In the genomic region with DNA sequence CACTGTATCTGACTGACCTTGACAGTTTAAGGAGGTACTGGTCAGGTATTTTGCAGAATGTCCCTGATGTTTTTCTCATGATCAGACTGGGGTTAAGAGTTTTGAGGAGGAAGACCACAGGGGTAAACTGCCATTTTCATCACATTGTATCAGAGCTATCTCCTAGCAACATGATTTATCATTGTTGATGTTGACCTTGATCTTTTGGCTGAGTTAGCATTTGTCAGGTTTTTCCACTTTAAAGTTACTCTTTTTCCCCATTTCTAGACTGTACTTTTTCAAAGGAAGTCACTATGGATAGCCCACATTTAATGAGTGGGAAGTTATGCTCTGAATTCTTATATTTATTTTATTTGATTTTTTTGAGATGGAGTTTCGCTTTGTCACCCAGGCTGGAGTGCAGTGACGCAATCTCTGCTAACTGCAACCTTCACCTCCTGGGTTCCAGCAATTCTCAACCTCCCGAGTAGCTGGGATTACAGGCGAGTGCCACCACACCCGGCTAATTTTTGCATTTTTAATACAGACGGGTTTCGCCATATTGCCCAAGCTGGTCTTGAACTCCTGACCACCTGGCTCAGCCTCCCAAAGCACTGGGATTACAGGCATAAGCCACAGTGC, we compare ENCODE assay signal across 2 cellular contexts.
TF ChIP-seq lines count a peak whose summit lies in the region.

No MANE protein-coding gene starts in this region.

TF ChIP-seq in GM23338, 12 proteins besides CTCF, POLR2A, EP300 and RAD21 (continued from another document):
- TF ChIP-seq NANOG (IDR thresholded peaks at IDR 0.05; ENCODE audit: borderline replicate concordance) (no peak), EZH2phosphoT487 (IDR thresholded peaks at IDR 0.05; ENCODE audit: unreplicated experiment) (no peak), CREB1 (CRISPR knock-in tag; IDR thresholded peaks at IDR 0.05; ENCODE audit: low read depth) (no peak), ZNF114 (CRISPR knock-in tag; IDR thresholded peaks at IDR 0.05) (no peak), POLR2AphosphoS5 (IDR thresholded peaks at IDR 0.05; ENCODE audit: low read depth) (no peak), STAT1 (IDR thresholded peaks at IDR 0.05; ENCODE audit: unreplicated experiment) (no peak)
- TF ChIP-seq, protein P1, sequence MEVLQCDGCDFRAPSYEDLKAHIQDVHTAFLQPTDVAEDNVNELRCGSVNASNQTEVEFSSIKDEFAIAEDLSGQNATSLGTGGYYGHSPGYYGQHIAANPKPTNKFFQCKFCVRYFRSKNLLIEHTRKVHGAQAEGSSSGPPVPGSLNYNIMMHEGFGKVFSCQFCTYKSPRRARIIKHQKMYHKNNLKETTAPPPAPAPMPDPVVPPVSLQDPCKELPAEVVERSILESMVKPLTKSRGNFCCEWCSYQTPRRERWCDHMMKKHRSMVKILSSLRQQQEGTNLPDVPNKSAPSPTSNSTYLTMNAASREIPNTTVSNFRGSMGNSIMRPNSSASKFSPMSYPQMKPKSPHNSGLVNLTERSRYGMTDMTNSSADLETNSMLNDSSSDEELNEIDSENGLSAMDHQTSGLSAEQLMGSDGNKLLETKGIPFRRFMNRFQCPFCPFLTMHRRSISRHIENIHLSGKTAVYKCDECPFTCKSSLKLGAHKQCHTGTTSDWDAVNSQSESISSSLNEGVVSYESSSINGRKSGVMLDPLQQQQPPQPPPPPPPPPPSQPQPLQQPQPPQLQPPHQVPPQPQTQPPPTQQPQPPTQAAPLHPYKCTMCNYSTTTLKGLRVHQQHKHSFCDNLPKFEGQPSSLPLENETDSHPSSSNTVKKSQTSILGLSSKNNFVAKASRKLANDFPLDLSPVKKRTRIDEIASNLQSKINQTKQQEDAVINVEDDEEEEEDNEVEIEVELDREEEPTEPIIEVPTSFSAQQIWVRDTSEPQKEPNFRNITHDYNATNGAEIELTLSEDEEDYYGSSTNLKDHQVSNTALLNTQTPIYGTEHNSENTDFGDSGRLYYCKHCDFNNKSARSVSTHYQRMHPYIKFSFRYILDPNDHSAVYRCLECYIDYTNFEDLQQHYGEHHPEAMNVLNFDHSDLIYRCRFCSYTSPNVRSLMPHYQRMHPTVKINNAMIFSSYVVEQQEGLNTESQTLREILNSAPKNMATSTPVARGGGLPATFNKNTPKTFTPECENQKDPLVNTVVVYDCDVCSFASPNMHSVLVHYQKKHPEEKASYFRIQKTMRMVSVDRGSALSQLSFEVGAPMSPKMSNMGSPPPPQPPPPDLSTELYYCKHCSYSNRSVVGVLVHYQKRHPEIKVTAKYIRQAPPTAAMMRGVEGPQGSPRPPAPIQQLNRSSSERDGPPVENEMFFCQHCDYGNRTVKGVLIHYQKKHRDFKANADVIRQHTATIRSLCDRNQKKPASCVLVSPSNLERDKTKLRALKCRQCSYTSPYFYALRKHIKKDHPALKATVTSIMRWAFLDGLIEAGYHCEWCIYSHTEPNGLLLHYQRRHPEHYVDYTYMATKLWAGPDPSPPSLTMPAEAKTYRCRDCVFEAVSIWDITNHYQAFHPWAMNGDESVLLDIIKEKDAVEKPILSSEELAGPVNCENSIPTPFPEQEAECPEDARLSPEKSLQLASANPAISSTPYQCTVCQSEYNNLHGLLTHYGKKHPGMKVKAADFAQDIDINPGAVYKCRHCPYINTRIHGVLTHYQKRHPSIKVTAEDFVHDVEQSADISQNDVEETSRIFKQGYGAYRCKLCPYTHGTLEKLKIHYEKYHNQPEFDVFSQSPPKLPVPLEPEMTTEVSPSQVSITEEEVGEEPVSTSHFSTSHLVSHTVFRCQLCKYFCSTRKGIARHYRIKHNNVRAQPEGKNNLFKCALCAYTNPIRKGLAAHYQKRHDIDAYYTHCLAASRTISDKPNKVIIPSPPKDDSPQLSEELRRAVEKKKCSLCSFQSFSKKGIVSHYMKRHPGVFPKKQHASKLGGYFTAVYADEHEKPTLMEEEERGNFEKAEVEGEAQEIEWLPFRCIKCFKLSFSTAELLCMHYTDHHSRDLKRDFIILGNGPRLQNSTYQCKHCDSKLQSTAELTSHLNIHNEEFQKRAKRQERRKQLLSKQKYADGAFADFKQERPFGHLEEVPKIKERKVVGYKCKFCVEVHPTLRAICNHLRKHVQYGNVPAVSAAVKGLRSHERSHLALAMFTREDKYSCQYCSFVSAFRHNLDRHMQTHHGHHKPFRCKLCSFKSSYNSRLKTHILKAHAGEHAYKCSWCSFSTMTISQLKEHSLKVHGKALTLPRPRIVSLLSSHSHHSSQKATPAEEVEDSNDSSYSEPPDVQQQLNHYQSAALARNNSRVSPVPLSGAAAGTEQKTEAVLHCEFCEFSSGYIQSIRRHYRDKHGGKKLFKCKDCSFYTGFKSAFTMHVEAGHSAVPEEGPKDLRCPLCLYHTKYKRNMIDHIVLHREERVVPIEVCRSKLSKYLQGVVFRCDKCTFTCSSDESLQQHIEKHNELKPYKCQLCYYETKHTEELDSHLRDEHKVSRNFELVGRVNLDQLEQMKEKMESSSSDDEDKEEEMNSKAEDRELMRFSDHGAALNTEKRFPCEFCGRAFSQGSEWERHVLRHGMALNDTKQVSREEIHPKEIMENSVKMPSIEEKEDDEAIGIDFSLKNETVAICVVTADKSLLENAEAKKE (CRISPR knock-in tag; IDR thresholded peaks at IDR 0.05), result no peak
- TF ChIP-seq, protein P2, sequence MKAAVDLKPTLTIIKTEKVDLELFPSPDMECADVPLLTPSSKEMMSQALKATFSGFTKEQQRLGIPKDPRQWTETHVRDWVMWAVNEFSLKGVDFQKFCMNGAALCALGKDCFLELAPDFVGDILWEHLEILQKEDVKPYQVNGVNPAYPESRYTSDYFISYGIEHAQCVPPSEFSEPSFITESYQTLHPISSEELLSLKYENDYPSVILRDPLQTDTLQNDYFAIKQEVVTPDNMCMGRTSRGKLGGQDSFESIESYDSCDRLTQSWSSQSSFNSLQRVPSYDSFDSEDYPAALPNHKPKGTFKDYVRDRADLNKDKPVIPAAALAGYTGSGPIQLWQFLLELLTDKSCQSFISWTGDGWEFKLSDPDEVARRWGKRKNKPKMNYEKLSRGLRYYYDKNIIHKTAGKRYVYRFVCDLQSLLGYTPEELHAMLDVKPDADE (IDR thresholded peaks at IDR 0.05), result no peak
- TF ChIP-seq, protein P3, sequence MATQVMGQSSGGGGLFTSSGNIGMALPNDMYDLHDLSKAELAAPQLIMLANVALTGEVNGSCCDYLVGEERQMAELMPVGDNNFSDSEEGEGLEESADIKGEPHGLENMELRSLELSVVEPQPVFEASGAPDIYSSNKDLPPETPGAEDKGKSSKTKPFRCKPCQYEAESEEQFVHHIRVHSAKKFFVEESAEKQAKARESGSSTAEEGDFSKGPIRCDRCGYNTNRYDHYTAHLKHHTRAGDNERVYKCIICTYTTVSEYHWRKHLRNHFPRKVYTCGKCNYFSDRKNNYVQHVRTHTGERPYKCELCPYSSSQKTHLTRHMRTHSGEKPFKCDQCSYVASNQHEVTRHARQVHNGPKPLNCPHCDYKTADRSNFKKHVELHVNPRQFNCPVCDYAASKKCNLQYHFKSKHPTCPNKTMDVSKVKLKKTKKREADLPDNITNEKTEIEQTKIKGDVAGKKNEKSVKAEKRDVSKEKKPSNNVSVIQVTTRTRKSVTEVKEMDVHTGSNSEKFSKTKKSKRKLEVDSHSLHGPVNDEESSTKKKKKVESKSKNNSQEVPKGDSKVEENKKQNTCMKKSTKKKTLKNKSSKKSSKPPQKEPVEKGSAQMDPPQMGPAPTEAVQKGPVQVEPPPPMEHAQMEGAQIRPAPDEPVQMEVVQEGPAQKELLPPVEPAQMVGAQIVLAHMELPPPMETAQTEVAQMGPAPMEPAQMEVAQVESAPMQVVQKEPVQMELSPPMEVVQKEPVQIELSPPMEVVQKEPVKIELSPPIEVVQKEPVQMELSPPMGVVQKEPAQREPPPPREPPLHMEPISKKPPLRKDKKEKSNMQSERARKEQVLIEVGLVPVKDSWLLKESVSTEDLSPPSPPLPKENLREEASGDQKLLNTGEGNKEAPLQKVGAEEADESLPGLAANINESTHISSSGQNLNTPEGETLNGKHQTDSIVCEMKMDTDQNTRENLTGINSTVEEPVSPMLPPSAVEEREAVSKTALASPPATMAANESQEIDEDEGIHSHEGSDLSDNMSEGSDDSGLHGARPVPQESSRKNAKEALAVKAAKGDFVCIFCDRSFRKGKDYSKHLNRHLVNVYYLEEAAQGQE (IDR thresholded peaks at IDR 0.05; ENCODE audit: unreplicated experiment), result no peak
TF ChIP-seq in GM23338: peak in this region for 0.

TF ChIP-seq in GM12878, 131 proteins besides CTCF, POLR2A, EP300 and RAD21:
- TF ChIP-seq, protein P4, sequence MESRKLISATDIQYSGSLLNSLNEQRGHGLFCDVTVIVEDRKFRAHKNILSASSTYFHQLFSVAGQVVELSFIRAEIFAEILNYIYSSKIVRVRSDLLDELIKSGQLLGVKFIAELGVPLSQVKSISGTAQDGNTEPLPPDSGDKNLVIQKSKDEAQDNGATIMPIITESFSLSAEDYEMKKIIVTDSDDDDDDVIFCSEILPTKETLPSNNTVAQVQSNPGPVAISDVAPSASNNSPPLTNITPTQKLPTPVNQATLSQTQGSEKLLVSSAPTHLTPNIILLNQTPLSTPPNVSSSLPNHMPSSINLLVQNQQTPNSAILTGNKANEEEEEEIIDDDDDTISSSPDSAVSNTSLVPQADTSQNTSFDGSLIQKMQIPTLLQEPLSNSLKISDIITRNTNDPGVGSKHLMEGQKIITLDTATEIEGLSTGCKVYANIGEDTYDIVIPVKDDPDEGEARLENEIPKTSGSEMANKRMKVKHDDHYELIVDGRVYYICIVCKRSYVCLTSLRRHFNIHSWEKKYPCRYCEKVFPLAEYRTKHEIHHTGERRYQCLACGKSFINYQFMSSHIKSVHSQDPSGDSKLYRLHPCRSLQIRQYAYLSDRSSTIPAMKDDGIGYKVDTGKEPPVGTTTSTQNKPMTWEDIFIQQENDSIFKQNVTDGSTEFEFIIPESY (IDR thresholded peaks at IDR 0.05), result no peak
- no peak for TF ChIP-seq JUNB (IDR thresholded peaks at IDR 0.05)
- no peak for TF ChIP-seq YY1 (IDR thresholded peaks at IDR 0.05; ENCODE audit: low read depth, low read length)
- TF ChIP-seq, protein P5, sequence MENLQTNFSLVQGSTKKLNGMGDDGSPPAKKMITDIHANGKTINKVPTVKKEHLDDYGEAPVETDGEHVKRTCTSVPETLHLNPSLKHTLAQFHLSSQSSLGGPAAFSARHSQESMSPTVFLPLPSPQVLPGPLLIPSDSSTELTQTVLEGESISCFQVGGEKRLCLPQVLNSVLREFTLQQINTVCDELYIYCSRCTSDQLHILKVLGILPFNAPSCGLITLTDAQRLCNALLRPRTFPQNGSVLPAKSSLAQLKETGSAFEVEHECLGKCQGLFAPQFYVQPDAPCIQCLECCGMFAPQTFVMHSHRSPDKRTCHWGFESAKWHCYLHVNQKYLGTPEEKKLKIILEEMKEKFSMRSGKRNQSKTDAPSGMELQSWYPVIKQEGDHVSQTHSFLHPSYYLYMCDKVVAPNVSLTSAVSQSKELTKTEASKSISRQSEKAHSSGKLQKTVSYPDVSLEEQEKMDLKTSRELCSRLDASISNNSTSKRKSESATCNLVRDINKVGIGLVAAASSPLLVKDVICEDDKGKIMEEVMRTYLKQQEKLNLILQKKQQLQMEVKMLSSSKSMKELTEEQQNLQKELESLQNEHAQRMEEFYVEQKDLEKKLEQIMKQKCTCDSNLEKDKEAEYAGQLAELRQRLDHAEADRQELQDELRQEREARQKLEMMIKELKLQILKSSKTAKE (IDR thresholded peaks at IDR 0.05; ENCODE audit: low read depth, poor library complexity, severe bottlenecking), result no peak
- TF ChIP-seq FOXM1 (IDR thresholded peaks at IDR 0.05; ENCODE audit: low read depth, low read length), result no peak
- TF ChIP-seq SIN3A (IDR thresholded peaks at IDR 0.05; ENCODE audit: low read depth, low read length), result no peak
- TF ChIP-seq DPF2 (IDR thresholded peaks at IDR 0.05), result no peak
- no peak for TF ChIP-seq SREBF2 (IDR thresholded peaks at IDR 0.05; ENCODE audit: low read length)
- TF ChIP-seq CREM (IDR thresholded peaks at IDR 0.05; ENCODE audit: low read depth), result no peak
- TF ChIP-seq ZNF274 (IDR thresholded peaks at IDR 0.05; ENCODE audit: insufficient read depth, insufficient read length), result no peak
- no peak for TF ChIP-seq CBFB (IDR thresholded peaks at IDR 0.05; ENCODE audit: low read depth)
- TF ChIP-seq SMARCA5 (IDR thresholded peaks at IDR 0.05), result no peak
- TF ChIP-seq, protein P6, sequence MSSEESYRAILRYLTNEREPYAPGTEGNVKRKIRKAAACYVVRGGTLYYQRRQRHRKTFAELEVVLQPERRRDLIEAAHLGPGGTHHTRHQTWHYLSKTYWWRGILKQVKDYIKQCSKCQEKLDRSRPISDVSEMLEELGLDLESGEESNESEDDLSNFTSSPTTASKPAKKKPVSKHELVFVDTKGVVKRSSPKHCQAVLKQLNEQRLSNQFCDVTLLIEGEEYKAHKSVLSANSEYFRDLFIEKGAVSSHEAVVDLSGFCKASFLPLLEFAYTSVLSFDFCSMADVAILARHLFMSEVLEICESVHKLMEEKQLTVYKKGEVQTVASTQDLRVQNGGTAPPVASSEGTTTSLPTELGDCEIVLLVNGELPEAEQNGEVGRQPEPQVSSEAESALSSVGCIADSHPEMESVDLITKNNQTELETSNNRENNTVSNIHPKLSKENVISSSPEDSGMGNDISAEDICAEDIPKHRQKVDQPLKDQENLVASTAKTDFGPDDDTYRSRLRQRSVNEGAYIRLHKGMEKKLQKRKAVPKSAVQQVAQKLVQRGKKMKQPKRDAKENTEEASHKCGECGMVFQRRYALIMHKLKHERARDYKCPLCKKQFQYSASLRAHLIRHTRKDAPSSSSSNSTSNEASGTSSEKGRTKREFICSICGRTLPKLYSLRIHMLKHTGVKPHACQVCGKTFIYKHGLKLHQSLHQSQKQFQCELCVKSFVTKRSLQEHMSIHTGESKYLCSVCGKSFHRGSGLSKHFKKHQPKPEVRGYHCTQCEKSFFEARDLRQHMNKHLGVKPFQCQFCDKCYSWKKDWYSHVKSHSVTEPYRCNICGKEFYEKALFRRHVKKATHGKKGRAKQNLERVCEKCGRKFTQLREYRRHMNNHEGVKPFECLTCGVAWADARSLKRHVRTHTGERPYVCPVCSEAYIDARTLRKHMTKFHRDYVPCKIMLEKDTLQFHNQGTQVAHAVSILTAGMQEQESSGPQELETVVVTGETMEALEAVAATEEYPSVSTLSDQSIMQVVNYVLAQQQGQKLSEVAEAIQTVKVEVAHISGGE (CRISPR knock-in tag; IDR thresholded peaks at IDR 0.05), result no peak
- TF ChIP-seq MYC (IDR thresholded peaks at IDR 0.05; ENCODE audit: insufficient read depth, insufficient read length, insufficient replicate concordance, low read length, severe bottlenecking), result no peak
- TF ChIP-seq TAF1 (IDR thresholded peaks at IDR 0.05; ENCODE audit: borderline replicate concordance, low read depth, low read length), result no peak
